Comparison of ENCODE assay signal across 10 cellular contexts in the genomic region with DNA sequence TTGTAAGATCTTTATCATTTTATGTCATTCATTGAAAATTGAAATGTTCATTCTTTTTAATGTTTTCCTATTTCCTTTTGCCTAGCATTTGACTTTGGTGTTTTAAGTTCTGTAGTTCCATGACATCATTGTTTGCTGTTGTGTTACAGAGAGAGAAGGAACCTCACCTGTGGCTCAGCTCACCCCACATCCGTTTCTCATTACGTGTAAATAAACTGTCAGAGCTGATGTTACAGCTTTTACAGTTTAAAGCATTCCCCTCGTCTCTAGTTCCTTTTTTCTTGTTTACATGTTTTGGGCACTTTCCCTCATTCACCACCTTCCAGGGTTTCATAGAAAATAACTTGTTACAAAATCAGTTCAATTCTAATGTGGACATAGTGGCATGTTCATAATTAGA.
DNase-seq lines count a peak whose midpoint lies in the region; ATAC-seq and TF ChIP-seq lines count a peak whose summit lies in the region.
"Had no signal": no experiment of that assay in that cellular context is flagged by ENCODE, and none has a peak within 500 bp of the region (broad histone marks: within the 10 kb centered on the region; RNA-seq: fewer than 3 reads in every experiment).

No MANE protein-coding gene starts in this region.

- H3K4me3 ChIP-seq in epithelial cell of esophagus (ENCODE audit: low read length), result no peak overlapping the region
- no peak overlapping the region for H3K4me3 ChIP-seq in ovary
- H3K4me3 ChIP-seq: thoracic aorta had no signal

- TF ChIP-seq EP300 in ovary (IDR thresholded peaks at IDR 0.05), result no peak

- DNase-seq in NCI-H748 (lab: John Stamatoyannopoulos, UW; ENCODE audit: unreplicated experiment) (peak; percentile 22), NCI-H748 treated with DMSO at 0.1 percent for 48 hours (lab: John Stamatoyannopoulos, UW) (no peak), epithelial cell of esophagus (ENCODE audit: low read depth) (peak; percentile 14), ovary (no peak), DMS 273 (lab: John Stamatoyannopoulos, UW; ENCODE audit: unreplicated experiment) (no peak), Ammon's horn (ENCODE audit: low spot score) (no peak)
- DNase-seq: 8988T had no signal

- TF ChIP-seq CTCF in epithelial cell of esophagus (IDR thresholded peaks at IDR 0.05; ENCODE audit: insufficient read depth, low read depth, low read length, missing control alignments) (no peak), ovary (IDR thresholded peaks at IDR 0.05) (no peak)

- peak; percentile 94 for ATAC-seq in GM21526 (IDR thresholded peaks at IDR 0.05; ENCODE audit: low FRiP score, unreplicated experiment)
- ATAC-seq in HG03280 (IDR thresholded peaks at IDR 0.05; ENCODE audit: unreplicated experiment), result peak; percentile 78

- no peaks in the 10 kb centered on the region for H3K27me3 ChIP-seq in ovary

- WGBS in ovary, 3 donors, result 73 to 81% (median 77%) methylated on average over 3 of the region's 3 CpGs

- no peaks in the 10 kb centered on the region for H3K36me3 ChIP-seq in ovary

- TF ChIP-seq POLR2A in ovary (IDR thresholded peaks at IDR 0.05), result no peak

- H3K9me3 ChIP-seq in ovary, result no peaks in the 10 kb centered on the region
- H3K9me3 ChIP-seq: thoracic aorta had no signal

- no peaks in the 10 kb centered on the region for H3K4me1 ChIP-seq in ovary (ENCODE audit: insufficient read depth)

- H3K27ac ChIP-seq in ovary, result no peak overlapping the region
- H3K27ac ChIP-seq: thoracic aorta had no signal

- intact Hi-C loops in ovary (cut with DNase I), result no loop called here

Comparison
In these comparisons a context has a peak if more than half of its experiments do, and no peak if none do; other contexts are left out.
1. DNase-seq: peak in NCI-H748 (single experiment) and epithelial cell of esophagus (single experiment); none in NCI-H748 treated with DMSO at 0.1 percent for 48 hours (single experiment), ovary (0 of 5), DMS 273 (single experiment) and Ammon's horn (single experiment).